In the genomic region with DNA sequence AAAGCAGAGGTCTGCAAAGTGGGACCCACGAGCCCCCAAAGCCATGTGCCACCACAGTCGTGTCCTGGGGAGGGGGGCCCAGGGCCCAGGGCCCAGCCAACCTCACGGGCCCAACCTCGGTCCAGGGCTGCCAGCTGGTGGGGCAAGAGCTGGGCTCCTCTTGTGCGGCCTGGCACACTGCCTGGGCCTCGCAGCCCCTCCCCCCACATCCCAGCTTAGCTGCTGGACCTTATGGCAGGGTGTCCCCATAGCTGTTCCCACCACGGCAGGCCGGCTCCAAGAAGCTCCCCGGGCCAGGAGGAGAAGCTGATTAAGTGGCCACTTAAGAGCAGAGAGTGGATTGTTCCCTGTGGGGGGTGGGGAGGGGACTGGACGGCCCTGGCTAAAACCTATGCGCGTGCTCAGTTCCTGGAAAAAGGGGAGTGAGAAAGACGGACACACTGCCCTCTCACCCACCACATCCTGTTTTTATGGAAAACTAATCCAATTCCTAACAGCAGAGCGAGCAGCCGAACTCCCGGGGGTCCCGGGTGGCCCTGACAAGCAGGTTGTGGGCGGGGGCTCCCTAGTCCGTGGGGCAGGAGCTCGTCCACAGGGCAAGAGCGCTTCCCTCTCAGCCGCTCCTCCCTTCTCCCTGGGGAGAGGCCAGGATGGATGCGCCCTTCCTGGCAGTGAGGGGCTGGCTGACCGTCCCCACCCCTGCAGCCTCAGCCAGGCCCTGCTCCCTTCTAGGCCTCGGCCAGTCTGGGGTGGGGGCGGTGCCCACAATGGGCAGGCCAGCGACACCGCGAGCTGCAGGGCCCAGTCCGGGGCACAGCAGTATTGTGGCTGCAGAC, we compare ENCODE assay signal across 1 cellular context.
TF ChIP-seq lines count a peak whose summit lies in the region.

No MANE protein-coding gene starts in this region.

TF ChIP-seq in K562, 482 proteins besides CTCF, POLR2A, EP300 and RAD21 (continued from another document and continues in another):
- TF ChIP-seq ZBED1 (IDR thresholded peaks at IDR 0.05): no peak; the same call in 1 of the 2 replicates
- TF ChIP-seq, protein P1, sequence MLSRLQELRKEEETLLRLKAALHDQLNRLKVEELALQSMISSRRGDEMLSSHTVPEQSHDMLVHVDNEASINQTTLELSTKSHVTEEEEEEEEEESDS (CRISPR knock-in tag; IDR thresholded peaks at IDR 0.05): no peak
- TF ChIP-seq, protein P2, sequence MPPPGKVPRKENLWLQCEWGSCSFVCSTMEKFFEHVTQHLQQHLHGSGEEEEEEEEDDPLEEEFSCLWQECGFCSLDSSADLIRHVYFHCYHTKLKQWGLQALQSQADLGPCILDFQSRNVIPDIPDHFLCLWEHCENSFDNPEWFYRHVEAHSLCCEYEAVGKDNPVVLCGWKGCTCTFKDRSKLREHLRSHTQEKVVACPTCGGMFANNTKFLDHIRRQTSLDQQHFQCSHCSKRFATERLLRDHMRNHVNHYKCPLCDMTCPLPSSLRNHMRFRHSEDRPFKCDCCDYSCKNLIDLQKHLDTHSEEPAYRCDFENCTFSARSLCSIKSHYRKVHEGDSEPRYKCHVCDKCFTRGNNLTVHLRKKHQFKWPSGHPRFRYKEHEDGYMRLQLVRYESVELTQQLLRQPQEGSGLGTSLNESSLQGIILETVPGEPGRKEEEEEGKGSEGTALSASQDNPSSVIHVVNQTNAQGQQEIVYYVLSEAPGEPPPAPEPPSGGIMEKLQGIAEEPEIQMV (tag; conservative IDR thresholded peaks at IDR 0.05; ENCODE audit: low read depth): no peak
- TF ChIP-seq, protein P3, sequence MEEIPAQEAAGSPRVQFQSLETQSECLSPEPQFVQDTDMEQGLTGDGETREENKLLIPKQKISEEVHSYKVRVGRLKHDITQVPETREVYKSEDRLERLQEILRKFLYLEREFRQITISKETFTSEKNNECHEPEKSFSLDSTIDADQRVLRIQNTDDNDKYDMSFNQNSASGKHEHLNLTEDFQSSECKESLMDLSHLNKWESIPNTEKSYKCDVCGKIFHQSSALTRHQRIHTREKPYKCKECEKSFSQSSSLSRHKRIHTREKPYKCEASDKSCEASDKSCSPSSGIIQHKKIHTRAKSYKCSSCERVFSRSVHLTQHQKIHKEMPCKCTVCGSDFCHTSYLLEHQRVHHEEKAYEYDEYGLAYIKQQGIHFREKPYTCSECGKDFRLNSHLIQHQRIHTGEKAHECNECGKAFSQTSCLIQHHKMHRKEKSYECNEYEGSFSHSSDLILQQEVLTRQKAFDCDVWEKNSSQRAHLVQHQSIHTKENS (CRISPR knock-in tag; IDR thresholded peaks at IDR 0.05): no peak
- no peak for TF ChIP-seq JUNB (CRISPR knock-in tag; conservative IDR thresholded peaks at IDR 0.05)
- TF ChIP-seq, protein P4, sequence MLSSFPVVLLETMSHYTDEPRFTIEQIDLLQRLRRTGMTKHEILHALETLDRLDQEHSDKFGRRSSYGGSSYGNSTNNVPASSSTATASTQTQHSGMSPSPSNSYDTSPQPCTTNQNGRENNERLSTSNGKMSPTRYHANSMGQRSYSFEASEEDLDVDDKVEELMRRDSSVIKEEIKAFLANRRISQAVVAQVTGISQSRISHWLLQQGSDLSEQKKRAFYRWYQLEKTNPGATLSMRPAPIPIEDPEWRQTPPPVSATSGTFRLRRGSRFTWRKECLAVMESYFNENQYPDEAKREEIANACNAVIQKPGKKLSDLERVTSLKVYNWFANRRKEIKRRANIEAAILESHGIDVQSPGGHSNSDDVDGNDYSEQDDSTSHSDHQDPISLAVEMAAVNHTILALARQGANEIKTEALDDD (IDR thresholded peaks at IDR 0.05): no peak
- TF ChIP-seq, protein P5, sequence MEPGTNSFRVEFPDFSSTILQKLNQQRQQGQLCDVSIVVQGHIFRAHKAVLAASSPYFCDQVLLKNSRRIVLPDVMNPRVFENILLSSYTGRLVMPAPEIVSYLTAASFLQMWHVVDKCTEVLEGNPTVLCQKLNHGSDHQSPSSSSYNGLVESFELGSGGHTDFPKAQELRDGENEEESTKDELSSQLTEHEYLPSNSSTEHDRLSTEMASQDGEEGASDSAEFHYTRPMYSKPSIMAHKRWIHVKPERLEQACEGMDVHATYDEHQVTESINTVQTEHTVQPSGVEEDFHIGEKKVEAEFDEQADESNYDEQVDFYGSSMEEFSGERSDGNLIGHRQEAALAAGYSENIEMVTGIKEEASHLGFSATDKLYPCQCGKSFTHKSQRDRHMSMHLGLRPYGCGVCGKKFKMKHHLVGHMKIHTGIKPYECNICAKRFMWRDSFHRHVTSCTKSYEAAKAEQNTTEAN (CRISPR knock-in tag; IDR thresholded peaks at IDR 0.05): no peak
- TF ChIP-seq FIP1L1 (IDR thresholded peaks at IDR 0.05; ENCODE audit: low read depth, low read length, poor library complexity, severe bottlenecking): peak; percentile 37
- TF ChIP-seq CREBBP (IDR thresholded peaks at IDR 0.05; ENCODE audit: low read depth, low read length): no peak
- TF ChIP-seq, protein P6, sequence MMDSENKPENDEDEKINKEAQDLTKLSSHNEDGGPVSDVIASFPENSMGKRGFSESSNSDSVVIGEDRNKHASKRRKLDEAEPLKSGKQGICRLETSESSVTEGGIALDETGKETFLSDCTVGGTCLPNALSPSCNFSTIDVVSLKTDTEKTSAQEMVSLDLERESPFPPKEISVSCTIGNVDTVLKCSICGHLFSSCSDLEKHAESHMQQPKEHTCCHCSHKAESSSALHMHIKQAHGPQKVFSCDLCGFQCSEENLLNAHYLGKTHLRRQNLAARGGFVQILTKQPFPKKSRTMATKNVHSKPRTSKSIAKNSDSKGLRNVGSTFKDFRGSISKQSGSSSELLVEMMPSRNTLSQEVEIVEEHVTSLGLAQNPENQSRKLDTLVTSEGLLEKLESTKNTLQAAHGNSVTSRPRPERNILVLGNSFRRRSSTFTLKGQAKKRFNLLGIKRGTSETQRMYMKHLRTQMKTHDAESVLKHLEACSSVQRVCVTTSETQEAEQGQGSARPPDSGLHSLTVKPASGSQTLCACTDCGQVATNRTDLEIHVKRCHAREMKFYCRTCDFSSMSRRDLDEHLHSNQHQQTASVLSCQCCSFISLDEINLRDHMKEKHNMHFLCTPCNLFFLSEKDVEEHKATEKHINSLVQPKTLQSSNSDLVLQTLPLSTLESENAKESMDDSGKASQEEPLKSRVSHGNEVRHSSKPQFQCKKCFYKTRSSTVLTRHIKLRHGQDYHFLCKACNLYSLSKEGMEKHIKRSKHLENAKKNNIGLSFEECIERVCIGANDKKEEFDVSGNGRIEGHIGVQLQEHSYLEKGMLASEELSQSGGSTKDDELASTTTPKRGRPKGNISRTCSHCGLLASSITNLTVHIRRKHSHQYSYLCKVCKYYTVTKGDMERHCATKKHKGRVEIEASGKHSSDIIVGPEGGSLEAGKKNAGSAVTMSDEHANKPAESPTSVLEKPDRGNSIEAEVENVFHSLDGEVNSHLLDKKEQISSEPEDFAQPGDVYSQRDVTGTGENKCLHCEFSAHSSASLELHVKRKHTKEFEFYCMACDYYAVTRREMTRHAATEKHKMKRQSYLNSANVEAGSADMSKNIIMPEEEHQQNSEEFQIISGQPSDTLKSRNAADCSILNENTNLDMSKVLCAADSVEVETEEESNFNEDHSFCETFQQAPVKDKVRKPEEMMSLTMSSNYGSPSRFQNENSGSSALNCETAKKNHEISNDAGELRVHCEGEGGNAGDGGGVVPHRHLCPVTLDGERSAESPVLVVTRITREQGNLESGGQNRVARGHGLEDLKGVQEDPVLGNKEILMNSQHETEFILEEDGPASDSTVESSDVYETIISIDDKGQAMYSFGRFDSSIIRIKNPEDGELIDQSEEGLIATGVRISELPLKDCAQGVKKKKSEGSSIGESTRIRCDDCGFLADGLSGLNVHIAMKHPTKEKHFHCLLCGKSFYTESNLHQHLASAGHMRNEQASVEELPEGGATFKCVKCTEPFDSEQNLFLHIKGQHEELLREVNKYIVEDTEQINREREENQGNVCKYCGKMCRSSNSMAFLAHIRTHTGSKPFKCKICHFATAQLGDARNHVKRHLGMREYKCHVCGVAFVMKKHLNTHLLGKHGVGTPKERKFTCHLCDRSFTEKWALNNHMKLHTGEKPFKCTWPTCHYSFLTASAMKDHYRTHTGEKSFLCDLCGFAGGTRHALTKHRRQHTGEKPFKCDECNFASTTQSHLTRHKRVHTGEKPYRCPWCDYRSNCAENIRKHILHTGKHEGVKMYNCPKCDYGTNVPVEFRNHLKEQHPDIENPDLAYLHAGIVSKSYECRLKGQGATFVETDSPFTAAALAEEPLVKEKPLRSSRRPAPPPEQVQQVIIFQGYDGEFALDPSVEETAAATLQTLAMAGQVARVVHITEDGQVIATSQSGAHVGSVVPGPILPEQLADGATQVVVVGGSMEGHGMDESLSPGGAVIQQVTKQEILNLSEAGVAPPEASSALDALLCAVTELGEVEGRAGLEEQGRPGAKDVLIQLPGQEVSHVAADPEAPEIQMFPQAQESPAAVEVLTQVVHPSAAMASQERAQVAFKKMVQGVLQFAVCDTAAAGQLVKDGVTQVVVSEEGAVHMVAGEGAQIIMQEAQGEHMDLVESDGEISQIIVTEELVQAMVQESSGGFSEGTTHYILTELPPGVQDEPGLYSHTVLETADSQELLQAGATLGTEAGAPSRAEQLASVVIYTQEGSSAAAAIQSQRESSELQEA (IDR thresholded peaks at IDR 0.05; ENCODE audit: low read depth): no peak
- no peak for TF ChIP-seq FOS (IDR thresholded peaks at IDR 0.05; ENCODE audit: extremely low read depth, insufficient read length)
- TF ChIP-seq SNIP1 (IDR thresholded peaks at IDR 0.05; ENCODE audit: low read depth): no peak
- TF ChIP-seq, protein P7, sequence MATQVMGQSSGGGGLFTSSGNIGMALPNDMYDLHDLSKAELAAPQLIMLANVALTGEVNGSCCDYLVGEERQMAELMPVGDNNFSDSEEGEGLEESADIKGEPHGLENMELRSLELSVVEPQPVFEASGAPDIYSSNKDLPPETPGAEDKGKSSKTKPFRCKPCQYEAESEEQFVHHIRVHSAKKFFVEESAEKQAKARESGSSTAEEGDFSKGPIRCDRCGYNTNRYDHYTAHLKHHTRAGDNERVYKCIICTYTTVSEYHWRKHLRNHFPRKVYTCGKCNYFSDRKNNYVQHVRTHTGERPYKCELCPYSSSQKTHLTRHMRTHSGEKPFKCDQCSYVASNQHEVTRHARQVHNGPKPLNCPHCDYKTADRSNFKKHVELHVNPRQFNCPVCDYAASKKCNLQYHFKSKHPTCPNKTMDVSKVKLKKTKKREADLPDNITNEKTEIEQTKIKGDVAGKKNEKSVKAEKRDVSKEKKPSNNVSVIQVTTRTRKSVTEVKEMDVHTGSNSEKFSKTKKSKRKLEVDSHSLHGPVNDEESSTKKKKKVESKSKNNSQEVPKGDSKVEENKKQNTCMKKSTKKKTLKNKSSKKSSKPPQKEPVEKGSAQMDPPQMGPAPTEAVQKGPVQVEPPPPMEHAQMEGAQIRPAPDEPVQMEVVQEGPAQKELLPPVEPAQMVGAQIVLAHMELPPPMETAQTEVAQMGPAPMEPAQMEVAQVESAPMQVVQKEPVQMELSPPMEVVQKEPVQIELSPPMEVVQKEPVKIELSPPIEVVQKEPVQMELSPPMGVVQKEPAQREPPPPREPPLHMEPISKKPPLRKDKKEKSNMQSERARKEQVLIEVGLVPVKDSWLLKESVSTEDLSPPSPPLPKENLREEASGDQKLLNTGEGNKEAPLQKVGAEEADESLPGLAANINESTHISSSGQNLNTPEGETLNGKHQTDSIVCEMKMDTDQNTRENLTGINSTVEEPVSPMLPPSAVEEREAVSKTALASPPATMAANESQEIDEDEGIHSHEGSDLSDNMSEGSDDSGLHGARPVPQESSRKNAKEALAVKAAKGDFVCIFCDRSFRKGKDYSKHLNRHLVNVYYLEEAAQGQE (CRISPR knock-in tag; IDR thresholded peaks at IDR 0.05; ENCODE audit: low read depth): no peak
- no peak for TF ChIP-seq ZNF431 (CRISPR knock-in tag; IDR thresholded peaks at IDR 0.05)
- TF ChIP-seq, protein P8, sequence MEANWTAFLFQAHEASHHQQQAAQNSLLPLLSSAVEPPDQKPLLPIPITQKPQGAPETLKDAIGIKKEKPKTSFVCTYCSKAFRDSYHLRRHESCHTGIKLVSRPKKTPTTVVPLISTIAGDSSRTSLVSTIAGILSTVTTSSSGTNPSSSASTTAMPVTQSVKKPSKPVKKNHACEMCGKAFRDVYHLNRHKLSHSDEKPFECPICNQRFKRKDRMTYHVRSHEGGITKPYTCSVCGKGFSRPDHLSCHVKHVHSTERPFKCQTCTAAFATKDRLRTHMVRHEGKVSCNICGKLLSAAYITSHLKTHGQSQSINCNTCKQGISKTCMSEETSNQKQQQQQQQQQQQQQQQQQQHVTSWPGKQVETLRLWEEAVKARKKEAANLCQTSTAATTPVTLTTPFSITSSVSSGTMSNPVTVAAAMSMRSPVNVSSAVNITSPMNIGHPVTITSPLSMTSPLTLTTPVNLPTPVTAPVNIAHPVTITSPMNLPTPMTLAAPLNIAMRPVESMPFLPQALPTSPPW (CRISPR knock-in tag; IDR thresholded peaks at IDR 0.05): peak; percentile 51
- TF ChIP-seq ZSCAN32 (CRISPR knock-in tag; IDR thresholded peaks at IDR 0.05): no peak
- peak; percentile 67 for TF ChIP-seq NFIC (IDR thresholded peaks at IDR 0.05)
- TF ChIP-seq CCNT2 (IDR thresholded peaks at IDR 0.05; ENCODE audit: borderline replicate concordance, extremely low read depth, insufficient read length, low read depth, low read length): no peak
- no peak for TF ChIP-seq PTRF (tag; IDR thresholded peaks at IDR 0.05)
- TF ChIP-seq, protein P9, sequence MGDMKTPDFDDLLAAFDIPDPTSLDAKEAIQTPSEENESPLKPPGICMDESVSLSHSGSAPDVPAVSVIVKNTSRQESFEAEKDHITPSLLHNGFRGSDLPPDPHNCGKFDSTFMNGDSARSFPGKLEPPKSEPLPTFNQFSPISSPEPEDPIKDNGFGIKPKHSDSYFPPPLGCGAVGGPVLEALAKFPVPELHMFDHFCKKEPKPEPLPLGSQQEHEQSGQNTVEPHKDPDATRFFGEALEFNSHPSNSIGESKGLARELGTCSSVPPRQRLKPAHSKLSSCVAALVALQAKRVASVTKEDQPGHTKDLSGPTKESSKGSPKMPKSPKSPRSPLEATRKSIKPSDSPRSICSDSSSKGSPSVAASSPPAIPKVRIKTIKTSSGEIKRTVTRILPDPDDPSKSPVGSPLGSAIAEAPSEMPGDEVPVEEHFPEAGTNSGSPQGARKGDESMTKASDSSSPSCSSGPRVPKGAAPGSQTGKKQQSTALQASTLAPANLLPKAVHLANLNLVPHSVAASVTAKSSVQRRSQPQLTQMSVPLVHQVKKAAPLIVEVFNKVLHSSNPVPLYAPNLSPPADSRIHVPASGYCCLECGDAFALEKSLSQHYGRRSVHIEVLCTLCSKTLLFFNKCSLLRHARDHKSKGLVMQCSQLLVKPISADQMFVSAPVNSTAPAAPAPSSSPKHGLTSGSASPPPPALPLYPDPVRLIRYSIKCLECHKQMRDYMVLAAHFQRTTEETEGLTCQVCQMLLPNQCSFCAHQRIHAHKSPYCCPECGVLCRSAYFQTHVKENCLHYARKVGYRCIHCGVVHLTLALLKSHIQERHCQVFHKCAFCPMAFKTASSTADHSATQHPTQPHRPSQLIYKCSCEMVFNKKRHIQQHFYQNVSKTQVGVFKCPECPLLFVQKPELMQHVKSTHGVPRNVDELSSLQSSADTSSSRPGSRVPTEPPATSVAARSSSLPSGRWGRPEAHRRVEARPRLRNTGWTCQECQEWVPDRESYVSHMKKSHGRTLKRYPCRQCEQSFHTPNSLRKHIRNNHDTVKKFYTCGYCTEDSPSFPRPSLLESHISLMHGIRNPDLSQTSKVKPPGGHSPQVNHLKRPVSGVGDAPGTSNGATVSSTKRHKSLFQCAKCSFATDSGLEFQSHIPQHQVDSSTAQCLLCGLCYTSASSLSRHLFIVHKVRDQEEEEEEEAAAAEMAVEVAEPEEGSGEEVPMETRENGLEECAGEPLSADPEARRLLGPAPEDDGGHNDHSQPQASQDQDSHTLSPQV (IDR thresholded peaks at IDR 0.05): no peak
- TF ChIP-seq NELFE (IDR thresholded peaks at IDR 0.05; ENCODE audit: insufficient read depth, insufficient read length): no peak
- no peak for TF ChIP-seq HNRNPK (IDR thresholded peaks at IDR 0.05; ENCODE audit: low read depth, low read length, poor library complexity, severe bottlenecking)
- no peak for TF ChIP-seq PHTF2 (CRISPR knock-in tag; IDR thresholded peaks at IDR 0.05)
